ENCODE assay signal across 16 cellular contexts in the genomic region with DNA sequence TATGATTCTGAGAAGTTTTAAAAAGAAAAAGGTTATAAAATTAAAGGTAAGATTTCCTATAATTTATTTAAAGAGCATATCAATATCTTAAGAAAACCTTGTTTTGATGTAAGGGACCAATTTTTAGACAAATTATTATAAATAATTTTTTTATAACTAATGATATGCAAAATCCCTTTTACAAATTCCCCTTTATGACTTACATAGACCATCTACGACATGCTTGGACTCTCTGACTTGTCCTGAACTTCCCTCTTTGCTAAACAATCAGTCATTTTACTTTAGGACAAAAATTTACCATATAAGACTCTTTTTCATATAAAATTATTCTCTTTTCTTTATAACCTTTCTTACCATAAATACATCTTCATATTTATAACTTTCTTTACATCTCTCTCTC.
A peak's percentile ranks its signal among the peaks of the same experiment; 100 is the strongest.
DNase-seq lines count a peak whose midpoint lies in the region; ATAC-seq, FAIRE-seq and TF ChIP-seq lines count a peak whose summit lies in the region.
"Had no signal": no experiment of that assay in that cellular context is flagged by ENCODE, and none has a peak within 500 bp of the region (broad histone marks: within the 10 kb centered on the region; RNA-seq: fewer than 3 reads in every experiment).

No MANE protein-coding gene starts in this region.

- TF ChIP-seq CTCF in HEK293 (tag by site-specific recombination; IDR thresholded peaks at IDR 0.05) (no peak), GM13976 (IDR thresholded peaks at IDR 0.05; ENCODE audit: borderline replicate concordance, control extremely low read depth, extremely low read depth, insufficient read depth, missing control alignments) (no peak)

- CTCF ChIA-PET in HEK293 (lab: Yijun Ruan, JAX), result interaction anchor here (0.6 to 1.0 kb wide), 2 partner anchors 25 kb away, joined by 3 read pairs; no protein-coding TSS in a partner anchor

- H3K36me3 ChIP-seq in HEK293 (ENCODE audit: control insufficient read depth in 2 of 2, insufficient read depth in 1 of 2, low read length in 2 of 2), result no peaks in the 10 kb centered on the region

- DNase-seq in DMS 273 (lab: John Stamatoyannopoulos, UW; ENCODE audit: unreplicated experiment) (peak; percentile 55), DMS 273 treated with DMSO at 0.1 percent for 48 hours (lab: John Stamatoyannopoulos, UW) (no peak), NCI-H2171 (lab: John Stamatoyannopoulos, UW) (peak; percentile 28), GM13976 (ENCODE audit: low spot score) (no peak)
- no peak for DNase-seq in activated CD4-positive, alpha-beta T cell treated with anti-CD3 and anti-CD28 coated beads, Interleukin-2, amount 50 U/mL, for 1 hour
- DNase-seq: C1 segment of cervical spinal cord, NCI-H1105, NCI-H1694 treated with DMSO at 0.1 percent for 48 hours, NCI-H524, SHP77, T-helper 2 cell had no signal

- H3K27ac ChIP-seq in HEK293 (ENCODE audit: extremely low read depth, low read depth, low read length), result no peak overlapping the region
- H3K27ac ChIP-seq: 22Rv1 had no signal

- peak; percentile 50 for FAIRE-seq in TTC549 (lab: Jason Lieb, UNC)
- FAIRE-seq: GM12878 had no signal

- no peak for ATAC-seq in HG03039 (IDR thresholded peaks at IDR 0.05; ENCODE audit: unreplicated experiment)
- ATAC-seq: GM12878 had no signal

- in situ Hi-C loops in GM13976 (cut with MboI; ENCODE audit: low sequenced_read_pairs, unreplicated experiment), result no loop called here

- POLR2A ChIA-PET in HEK293 (lab: Yijun Ruan, JAX), result no interaction called here

- no peak overlapping the region for H3K4me3 ChIP-seq in HEK293 (ENCODE audit: low read depth, low read length)
- H3K4me3 ChIP-seq: GM12878 had no signal

- peaks cover 3% of the 10 kb centered on the region; the same call in 1 of the 2 replicates for H3K9me3 ChIP-seq in HEK293 (ENCODE audit: control insufficient read depth, insufficient read depth, low read depth, low read length)

- no peaks in the 10 kb centered on the region for H3K4me1 ChIP-seq in HEK293 (ENCODE audit: control insufficient read depth, insufficient read depth, low read length)

TF ChIP-seq in HEK293, 187 proteins besides CTCF, POLR2A, EP300 and RAD21:
- TF ChIP-seq, protein P1, sequence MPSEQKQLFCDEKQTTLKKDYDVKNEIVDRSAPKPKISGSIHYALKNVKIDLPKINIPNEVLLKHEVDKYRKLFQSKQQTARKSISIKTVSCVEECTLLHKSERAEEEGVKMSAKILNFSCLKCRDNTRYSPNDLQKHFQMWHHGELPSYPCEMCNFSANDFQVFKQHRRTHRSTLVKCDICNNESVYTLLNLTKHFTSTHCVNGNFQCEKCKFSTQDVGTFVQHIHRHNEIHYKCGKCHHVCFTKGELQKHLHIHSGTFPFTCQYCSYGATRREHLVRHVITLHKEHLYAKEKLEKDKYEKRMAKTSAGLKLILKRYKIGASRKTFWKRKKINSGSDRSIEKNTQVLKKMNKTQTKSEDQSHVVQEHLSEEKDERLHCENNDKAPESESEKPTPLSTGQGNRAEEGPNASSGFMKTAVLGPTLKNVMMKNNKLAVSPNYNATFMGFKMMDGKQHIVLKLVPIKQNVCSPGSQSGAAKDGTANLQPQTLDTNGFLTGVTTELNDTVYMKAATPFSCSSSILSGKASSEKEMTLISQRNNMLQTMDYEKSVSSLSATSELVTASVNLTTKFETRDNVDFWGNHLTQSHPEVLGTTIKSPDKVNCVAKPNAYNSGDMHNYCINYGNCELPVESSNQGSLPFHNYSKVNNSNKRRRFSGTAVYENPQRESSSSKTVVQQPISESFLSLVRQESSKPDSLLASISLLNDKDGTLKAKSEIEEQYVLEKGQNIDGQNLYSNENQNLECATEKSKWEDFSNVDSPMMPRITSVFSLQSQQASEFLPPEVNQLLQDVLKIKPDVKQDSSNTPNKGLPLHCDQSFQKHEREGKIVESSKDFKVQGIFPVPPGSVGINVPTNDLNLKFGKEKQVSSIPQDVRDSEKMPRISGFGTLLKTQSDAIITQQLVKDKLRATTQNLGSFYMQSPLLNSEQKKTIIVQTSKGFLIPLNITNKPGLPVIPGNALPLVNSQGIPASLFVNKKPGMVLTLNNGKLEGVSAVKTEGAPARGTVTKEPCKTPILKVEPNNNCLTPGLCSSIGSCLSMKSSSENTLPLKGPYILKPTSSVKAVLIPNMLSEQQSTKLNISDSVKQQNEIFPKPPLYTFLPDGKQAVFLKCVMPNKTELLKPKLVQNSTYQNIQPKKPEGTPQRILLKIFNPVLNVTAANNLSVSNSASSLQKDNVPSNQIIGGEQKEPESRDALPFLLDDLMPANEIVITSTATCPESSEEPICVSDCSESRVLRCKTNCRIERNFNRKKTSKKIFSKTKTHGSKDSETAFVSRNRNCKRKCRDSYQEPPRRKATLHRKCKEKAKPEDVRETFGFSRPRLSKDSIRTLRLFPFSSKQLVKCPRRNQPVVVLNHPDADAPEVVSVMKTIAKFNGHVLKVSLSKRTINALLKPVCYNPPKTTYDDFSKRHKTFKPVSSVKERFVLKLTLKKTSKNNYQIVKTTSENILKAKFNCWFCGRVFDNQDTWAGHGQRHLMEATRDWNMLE (tag by site-specific recombination; conservative IDR thresholded peaks at IDR 0.05; ENCODE audit: low read depth), result 0 out of 2 replicates have a peak, but pooled peaks have one; percentile 28
- peak; percentile 98 for TF ChIP-seq SETDB1 (IDR thresholded peaks at IDR 0.05; ENCODE audit: insufficient read length, low read length)
- TF ChIP-seq ZNF654 (tag by site-specific recombination; IDR thresholded peaks at IDR 0.05; ENCODE audit: low read depth), result no peak
- TF ChIP-seq ZNF510 (tag by site-specific recombination; IDR thresholded peaks at IDR 0.05; ENCODE audit: insufficient replicate concordance), result peak; percentile 15
- TF ChIP-seq, protein P2, sequence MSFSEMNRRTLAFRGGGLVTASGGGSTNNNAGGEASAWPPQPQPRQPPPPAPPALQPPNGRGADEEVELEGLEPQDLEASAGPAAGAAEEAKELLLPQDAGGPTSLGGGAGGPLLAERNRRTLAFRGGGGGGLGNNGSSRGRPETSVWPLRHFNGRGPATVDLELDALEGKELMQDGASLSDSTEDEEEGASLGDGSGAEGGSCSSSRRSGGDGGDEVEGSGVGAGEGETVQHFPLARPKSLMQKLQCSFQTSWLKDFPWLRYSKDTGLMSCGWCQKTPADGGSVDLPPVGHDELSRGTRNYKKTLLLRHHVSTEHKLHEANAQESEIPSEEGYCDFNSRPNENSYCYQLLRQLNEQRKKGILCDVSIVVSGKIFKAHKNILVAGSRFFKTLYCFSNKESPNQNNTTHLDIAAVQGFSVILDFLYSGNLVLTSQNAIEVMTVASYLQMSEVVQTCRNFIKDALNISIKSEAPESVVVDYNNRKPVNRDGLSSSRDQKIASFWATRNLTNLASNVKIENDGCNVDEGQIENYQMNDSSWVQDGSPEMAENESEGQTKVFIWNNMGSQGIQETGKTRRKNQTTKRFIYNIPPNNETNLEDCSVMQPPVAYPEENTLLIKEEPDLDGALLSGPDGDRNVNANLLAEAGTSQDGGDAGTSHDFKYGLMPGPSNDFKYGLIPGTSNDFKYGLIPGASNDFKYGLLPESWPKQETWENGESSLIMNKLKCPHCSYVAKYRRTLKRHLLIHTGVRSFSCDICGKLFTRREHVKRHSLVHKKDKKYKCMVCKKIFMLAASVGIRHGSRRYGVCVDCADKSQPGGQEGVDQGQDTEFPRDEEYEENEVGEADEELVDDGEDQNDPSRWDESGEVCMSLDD (tag by site-specific recombination; IDR thresholded peaks at IDR 0.05), result no peak
- TF ChIP-seq ZNF324 (tag by site-specific recombination; IDR thresholded peaks at IDR 0.05), result no peak
- no peak for TF ChIP-seq GLI4 (tag by site-specific recombination; IDR thresholded peaks at IDR 0.05)
- TF ChIP-seq SCRT2 (tag by site-specific recombination; IDR thresholded peaks at IDR 0.05), result 0 out of 2 replicates have a peak, but pooled peaks have one; percentile 13
- TF ChIP-seq MZF1 (tag by site-specific recombination; IDR thresholded peaks at IDR 0.05; ENCODE audit: borderline replicate concordance), result peak; percentile 95
- TF ChIP-seq ZNF354C (tag by site-specific recombination; IDR thresholded peaks at IDR 0.05; ENCODE audit: borderline replicate concordance, low read depth), result no peak
TF ChIP-seq in HEK293: peak in this region for 5.

Comparison
In these comparisons a context has a peak if more than half of its experiments do, and no peak if none do; other contexts are left out.
1. DNase-seq: peak in DMS 273 (single experiment) and NCI-H2171 (single experiment); none in DMS 273 treated with DMSO at 0.1 percent for 48 hours (single experiment), activated CD4-positive, alpha-beta T cell treated with anti-CD3 and anti-CD28 coated beads, Interleukin-2, amount 50 U/mL, for 1 hour (single experiment) and GM13976 (single experiment).